In genomic region chr20:20229595-20229994, GRCh38 we compare ENCODE assay signal across 1 cellular context.
TF ChIP-seq lines count a peak whose summit lies in the region.

No MANE protein-coding gene starts in this region.

TF ChIP-seq in GM12878, 131 proteins besides CTCF, POLR2A, EP300 and RAD21 (continued from another document):
- no peak for TF ChIP-seq ATF2 (IDR thresholded peaks at IDR 0.05; ENCODE audit: low read length)
